In genomic region chr11:27208846-27209245, GRCh38 we compare ENCODE assay signal across 31 cellular contexts.
DNase-seq lines count a peak whose midpoint lies in the region; ATAC-seq, FAIRE-seq and TF ChIP-seq lines count a peak whose summit lies in the region.
"Had no signal": no experiment of that assay in that cellular context is flagged by ENCODE, and none has a peak within 500 bp of the region (broad histone marks: within the 10 kb centered on the region; RNA-seq: fewer than 3 reads in every experiment).

No MANE protein-coding gene starts in this region.

- intact Hi-C loops in PC-9 (cut with micrococcal nuclease; ENCODE audit: unreplicated experiment) = loop anchor here (2.0 to 10.0 kb wide), 2 partner anchors 76 to 262 kb away; no protein-coding TSS in a partner anchor
- intact Hi-C loops in left cardiac atrium (cut with DNase I) = no loop called here

- FAIRE-seq in A549 (lab: Jason Lieb, UNC) = no peak
- FAIRE-seq: A204.1 had no signal

- H2AFZ ChIP-seq in PC-9 = no peak overlapping the region
- H2AFZ ChIP-seq in osteoblast (ENCODE audit: low read length) = no peak overlapping the region

- H3K9me3 Mint-ChIP-seq in chondrocyte (ENCODE audit: low read depth) = peaks cover 7% of the 10 kb centered on the region
- H3K9me3 Mint-ChIP-seq: activated naive CD8-positive, alpha-beta T cell treated with anti-CD3 and anti-CD28 coated beads for 36 hours; activated T-cell treated with anti-CD3 and anti-CD28 coated beads, Interleukin-2, amount 50 U/mL, for 4 hours; stimulated activated effector memory CD8-positive, alpha-beta T cell treated with anti-CD3 and anti-CD28 coated beads, Interleukin-12 subunit alpha, Interleukin-12 subunit beta, amount 100 ng/mL, for 72 hours had no signal

- no peak overlapping the region for H3K4me3 Mint-ChIP-seq in chondrocyte (ENCODE audit: unreplicated experiment)
- H3K4me3 Mint-ChIP-seq: activated CD8-positive, alpha-beta memory T cell treated with anti-CD3 and anti-CD28 coated beads, Interleukin-2, amount 10 ng/mL, durations not matched to agents 7 days and 5 days; activated naive CD8-positive, alpha-beta T cell treated with anti-CD3 and anti-CD28 coated beads for 36 hours; activated T-cell treated with anti-CD3 and anti-CD28 coated beads, Interleukin-2, amount 50 U/mL, for 4 hours; CD4-positive, CD25-positive, alpha-beta regulatory T cell; mesothelial cell of epicardium; naive B cell; stimulated activated effector memory CD8-positive, alpha-beta T cell treated with anti-CD3 and anti-CD28 coated beads, Interleukin-12 subunit alpha, Interleukin-12 subunit beta, amount 100 ng/mL, for 72 hours had no signal

- no peak for TF ChIP-seq RAD21 in A549 (conservative IDR thresholded peaks at IDR 0.05 in 1 of 2, IDR thresholded peaks at IDR 0.05 in 1 of 2)

- no peaks in the 10 kb centered on the region for H3K36me3 ChIP-seq in PC-9 (ENCODE audit: low read depth)
- H3K36me3 ChIP-seq in osteoblast (ENCODE audit: insufficient read depth, low read length) = no peaks in the 10 kb centered on the region
- H3K36me3 ChIP-seq: cardiac muscle cell, sigmoid colon, upper lobe of left lung had no signal

- peaks cover 4% of the 10 kb centered on the region for H3K36me3 Mint-ChIP-seq in chondrocyte (ENCODE audit: low read depth)
- H3K36me3 Mint-ChIP-seq: activated CD8-positive, alpha-beta memory T cell treated with anti-CD3 and anti-CD28 coated beads, Interleukin-2, amount 10 ng/mL, durations not matched to agents 7 days and 5 days; activated naive CD8-positive, alpha-beta T cell treated with anti-CD3 and anti-CD28 coated beads for 36 hours; CD4-positive, CD25-positive, alpha-beta regulatory T cell; naive B cell; stimulated activated effector memory CD8-positive, alpha-beta T cell treated with anti-CD3 and anti-CD28 coated beads, Interleukin-12 subunit alpha, Interleukin-12 subunit beta, amount 100 ng/mL, for 72 hours had no signal

- H3K4me1 ChIP-seq in A549 (peaks cover 76% of the 10 kb centered on the region), PC-9 (replicated peaks; ENCODE audit: insufficient read depth) (peaks cover 50% of the 10 kb centered on the region), osteoblast (ENCODE audit: insufficient read depth, low read length) (peaks cover 47% of the 10 kb centered on the region)

- ATAC-seq in A549 (no peak), GM19324 (IDR thresholded peaks at IDR 0.05; ENCODE audit: low FRiP score, unreplicated experiment) (no peak), left cardiac atrium (no peak)
- ATAC-seq: activated CD8-positive, alpha-beta memory T cell treated with anti-CD3 and anti-CD28 coated beads, Interleukin-2, amount 10 ng/mL, durations not matched to agents 7 days and 5 days had no signal

- no peak for TF ChIP-seq POLR2A in A549 (IDR thresholded peaks at IDR 0.05; ENCODE audit: low read length)

- TF ChIP-seq CTCF in A549 (IDR thresholded peaks at IDR 0.05) (no peak), PC-9 (conservative IDR thresholded peaks at IDR 0.05) (no peak), chondrocyte (IDR thresholded peaks at IDR 0.05) (no peak), osteoblast (IDR thresholded peaks at IDR 0.05; ENCODE audit: extremely low read depth, low read depth, low read length) (no peak)

- H3F3A ChIP-seq in PC-9 (ENCODE audit: insufficient read depth, low read depth) = peaks cover 26% of the 10 kb centered on the region; the same call in 1 of the 2 replicates

- H3K27ac ChIP-seq in A549 = peak overlapping the region; percentile 56 to 77; a peak in 5 of 6 replicates
- peak overlapping the region; percentile 30 for H3K27ac ChIP-seq in PC-9
- H3K27ac ChIP-seq in osteoblast (ENCODE audit: low read depth, low read length) = peak overlapping the region; percentile 87
- H3K27ac ChIP-seq: HL-60, KMS-11, sigmoid colon, upper lobe of left lung had no signal

- no peak for DNase-seq in A549 (ENCODE audit: low read depth in 1 of 2, low spot score in 1 of 2)
- DNase-seq in PC-9 = no peak
- no peak for DNase-seq in chondrocyte (ENCODE audit: low spot score)
- no peak for DNase-seq in osteoblast (ENCODE audit: insufficient read length, low spot score, missing footprints)
- DNase-seq in SIG-M5 treated with dmso at 0.1 percent for 504 hours (lab: John Stamatoyannopoulos, UW; ENCODE audit: unreplicated experiment) = no peak
- DNase-seq in T1000 (lab: John Stamatoyannopoulos, UW) = no peak
- DNase-seq in left cardiac atrium = no peak
- DNase-seq: activated CD4-positive, alpha-beta T cell treated with anti-CD3 and anti-CD28 coated beads, Interleukin-2, amount 50 U/mL, for 4 hours; activated CD4-positive, CD25-positive, alpha-beta regulatory T cell; activated CD8-positive, alpha-beta memory T cell treated with anti-CD3 and anti-CD28 coated beads, Interleukin-2, amount 10 ng/mL, durations not matched to agents 7 days and 5 days; activated gamma-delta T cell; activated naive CD8-positive, alpha-beta T cell treated with anti-CD3 and anti-CD28 coated beads for 36 hours; activated T-cell treated with anti-CD3 and anti-CD28 coated beads, Interleukin-2, amount 50 U/mL, for 4 hours; anterior cingulate cortex; CD4-positive, CD25-positive, alpha-beta regulatory T cell; cortex of kidney; effector memory CD4-positive, alpha-beta T cell; GDM1; naive B cell; NCI-H2081; NCI-H526; sigmoid colon; T-helper 1 cell; upper lobe of left lung had no signal

- no peaks in the 10 kb centered on the region for H3K79me2 ChIP-seq in PC-9 (ENCODE audit: low read depth)
- H3K79me2 ChIP-seq in osteoblast (ENCODE audit: insufficient read depth, low read length) = no peaks in the 10 kb centered on the region

- H3K4me1 Mint-ChIP-seq in chondrocyte (ENCODE audit: low read depth) = peaks cover 75% of the 10 kb centered on the region
- H3K4me1 Mint-ChIP-seq: activated CD8-positive, alpha-beta memory T cell treated with anti-CD3 and anti-CD28 coated beads, Interleukin-2, amount 10 ng/mL, durations not matched to agents 7 days and 5 days; activated naive CD8-positive, alpha-beta T cell treated with anti-CD3 and anti-CD28 coated beads for 36 hours; CD4-positive, CD25-positive, alpha-beta regulatory T cell; naive B cell; stimulated activated effector memory CD8-positive, alpha-beta T cell treated with anti-CD3 and anti-CD28 coated beads, Interleukin-12 subunit alpha, Interleukin-12 subunit beta, amount 100 ng/mL, for 72 hours had no signal

- H3K27me3 ChIP-seq in PC-9 (ENCODE audit: insufficient read depth, low read depth) (no peaks in the 10 kb centered on the region), osteoblast (ENCODE audit: insufficient read depth, low read length) (no peaks in the 10 kb centered on the region)
- H3K27me3 ChIP-seq: cardiac muscle cell, sigmoid colon, upper lobe of left lung had no signal

- no peaks in the 10 kb centered on the region for H3K27me3 Mint-ChIP-seq in chondrocyte (ENCODE audit: low read depth)
- H3K27me3 Mint-ChIP-seq: activated CD8-positive, alpha-beta memory T cell treated with anti-CD3 and anti-CD28 coated beads, Interleukin-2, amount 10 ng/mL, durations not matched to agents 7 days and 5 days; CD4-positive, CD25-positive, alpha-beta regulatory T cell had no signal

- H3K9me3 ChIP-seq in A549 = peaks cover 4% of the 10 kb centered on the region; the same call in 1 of the 3 replicates
- no peaks in the 10 kb centered on the region for H3K9me3 ChIP-seq in PC-9 (ENCODE audit: insufficient read depth, low read depth)
- H3K9me3 ChIP-seq in osteoblast (ENCODE audit: low read depth, low read length) = no peaks in the 10 kb centered on the region
- H3K9me3 ChIP-seq: sigmoid colon, upper lobe of left lung had no signal

- CTCF ChIA-PET in A549 (lab: Yijun Ruan, JAX) (interaction anchor here (0.7 to 3.9 kb wide), 6 partner anchors 8 to 277 kb away, joined by 3 to 31 read pairs (median 4); no protein-coding TSS in a partner anchor), PC-9 (lab: Charles Lee) (interaction anchor here (0.7 kb wide), 1 partner anchor 88 kb away, joined by 3 read pairs; no protein-coding TSS in a partner anchor)

- BruUV-seq in PC-9 (replicated peaks; lab: Mats Ljungman, UMichigan) = no TSS peak

- TF ChIP-seq EP300 in A549 (IDR thresholded peaks at IDR 0.05) = no peak

- WGBS in A549 (ENCODE audit: missing lambda C conversion rate) = 88% methylated on average over 3 of the region's 3 CpGs

- POLR2A ChIA-PET in A549 (lab: Yijun Ruan, JAX) (interaction anchor here (1.1 kb wide), 1 partner anchor 25 kb away, joined by 6 read pairs; no protein-coding TSS in a partner anchor), PC-9 (lab: Charles Lee; ENCODE audit: unreplicated experiment) (interaction anchor here (0.6 kb wide), 1 partner anchor 177 kb away, joined by 3 read pairs; no protein-coding TSS in a partner anchor)

- no peaks in the 10 kb centered on the region for H4K20me1 ChIP-seq in PC-9 (ENCODE audit: insufficient read depth)
- no peaks in the 10 kb centered on the region for H4K20me1 ChIP-seq in osteoblast (ENCODE audit: insufficient read depth, low read length)

- no peaks in the 10 kb centered on the region for H3K9me2 ChIP-seq in PC-9 (ENCODE audit: insufficient read depth)

- H3K4me3 ChIP-seq in A549 = no peak overlapping the region
- no peak overlapping the region for H3K4me3 ChIP-seq in PC-9
- H3K4me3 ChIP-seq in osteoblast (ENCODE audit: insufficient read depth, low read length) = no peak overlapping the region
- H3K4me3 ChIP-seq: cardiac muscle cell, sigmoid colon, upper lobe of left lung had no signal

- H3K4me2 ChIP-seq in A549 (peak overlapping the region; percentile 64), PC-9 (peak overlapping the region; percentile 43), osteoblast (ENCODE audit: insufficient read depth, low read length) (no peak overlapping the region)
- H3K4me2 ChIP-seq: KMS-11 had no signal

- peak overlapping the region; percentile 81 for H3K27ac Mint-ChIP-seq in chondrocyte (ENCODE audit: unreplicated experiment)
- H3K27ac Mint-ChIP-seq: activated CD8-positive, alpha-beta memory T cell treated with anti-CD3 and anti-CD28 coated beads, Interleukin-2, amount 10 ng/mL, durations not matched to agents 7 days and 5 days; activated naive CD8-positive, alpha-beta T cell treated with anti-CD3 and anti-CD28 coated beads for 36 hours; CD4-positive, CD25-positive, alpha-beta regulatory T cell; naive B cell; stimulated activated effector memory CD8-positive, alpha-beta T cell treated with anti-CD3 and anti-CD28 coated beads, Interleukin-12 subunit alpha, Interleukin-12 subunit beta, amount 100 ng/mL, for 72 hours had no signal

TF ChIP-seq in A549, 52 proteins besides CTCF, POLR2A, EP300 and RAD21 (continues in another document):
- TF ChIP-seq, protein P1, sequence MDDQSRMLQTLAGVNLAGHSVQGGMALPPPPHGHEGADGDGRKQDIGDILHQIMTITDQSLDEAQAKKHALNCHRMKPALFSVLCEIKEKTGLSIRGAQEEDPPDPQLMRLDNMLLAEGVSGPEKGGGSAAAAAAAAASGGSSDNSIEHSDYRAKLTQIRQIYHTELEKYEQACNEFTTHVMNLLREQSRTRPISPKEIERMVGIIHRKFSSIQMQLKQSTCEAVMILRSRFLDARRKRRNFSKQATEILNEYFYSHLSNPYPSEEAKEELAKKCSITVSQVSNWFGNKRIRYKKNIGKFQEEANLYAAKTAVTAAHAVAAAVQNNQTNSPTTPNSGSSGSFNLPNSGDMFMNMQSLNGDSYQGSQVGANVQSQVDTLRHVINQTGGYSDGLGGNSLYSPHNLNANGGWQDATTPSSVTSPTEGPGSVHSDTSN (IDR thresholded peaks at IDR 0.05) = no peak
- TF ChIP-seq MYC (IDR thresholded peaks at IDR 0.05; ENCODE audit: borderline replicate concordance, low read length) = no peak
- TF ChIP-seq JUNB (IDR thresholded peaks at IDR 0.05) = no peak
- no peak for TF ChIP-seq FOSB (CRISPR knock-in tag; IDR thresholded peaks at IDR 0.05)

Comparison
In these comparisons a context has a peak if more than half of its experiments do, and no peak if none do; other contexts are left out.
1. H3K27ac ChIP-seq: peak in every context shown above with its lines; median percentile 87 in osteoblast; 66 in A549; 30 in PC-9.